Comparison of ENCODE assay signal across 10 cellular contexts in the genomic region with DNA sequence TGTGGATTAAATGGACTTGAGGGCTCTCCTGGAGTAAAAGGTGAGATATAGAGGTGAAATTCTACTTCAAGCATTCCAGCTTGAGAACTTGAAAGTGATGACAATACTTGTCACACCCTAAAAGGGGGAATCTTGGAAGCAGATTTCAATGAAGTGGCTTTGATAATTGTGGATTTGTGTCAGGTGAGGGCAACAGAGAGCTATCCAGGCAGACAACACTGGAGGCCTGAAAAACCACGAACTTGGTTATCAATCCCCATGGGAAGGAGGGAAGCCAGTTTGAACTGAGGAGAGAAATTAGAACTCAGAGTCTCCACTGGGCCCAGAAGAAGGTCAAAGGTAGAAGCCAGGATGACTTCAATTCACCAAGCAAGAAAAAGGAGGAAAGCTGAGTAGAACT.
DNase-seq lines count a peak whose midpoint lies in the region; ATAC-seq and TF ChIP-seq lines count a peak whose summit lies in the region.
"Had no signal": no experiment of that assay in that cellular context is flagged by ENCODE, and none has a peak within 500 bp of the region (broad histone marks: within the 10 kb centered on the region; RNA-seq: fewer than 3 reads in every experiment).

No MANE protein-coding gene starts in this region.

- H3K9me3 Mint-ChIP-seq in activated naive CD8-positive, alpha-beta T cell treated with anti-CD3 and anti-CD28 coated beads for 36 hours = no peaks in the 10 kb centered on the region

- H3K36me3 Mint-ChIP-seq in activated naive CD8-positive, alpha-beta T cell treated with anti-CD3 and anti-CD28 coated beads for 36 hours = no peaks in the 10 kb centered on the region

- H3K27ac Mint-ChIP-seq in activated naive CD8-positive, alpha-beta T cell treated with anti-CD3 and anti-CD28 coated beads for 36 hours = no peak overlapping the region
- H3K27ac Mint-ChIP-seq: activated T-cell treated with anti-CD3 and anti-CD28 coated beads, Interleukin-2, amount 50 U/mL, for 24 hours had no signal

- CTCF ChIA-PET in Panc1 (lab: Charles Lee) = no interaction called here

- 0 out of 2 replicates have a peak, but pooled peaks have one; percentile 60 for ATAC-seq in Panc1

- BruUV-seq in Panc1 (replicated peaks; lab: Mats Ljungman, UMichigan) = no TSS peak

- no peaks in the 10 kb centered on the region for H3K4me1 ChIP-seq in Panc1 (ENCODE audit: control insufficient read depth, insufficient read depth, low read length)

- peak overlapping the region; percentile 36; the same call in 1 of the 2 replicates for H3K27ac ChIP-seq in Panc1 (ENCODE audit: low read length)

- H3K4me3 ChIP-seq in Panc1 (ENCODE audit: low read depth in 2 of 2, low read length in 2 of 2) = no peak overlapping the region
- H3K4me3 ChIP-seq in fibroblast of villous mesenchyme (ENCODE audit: low read depth, low read length) = no peak overlapping the region

- H3K27me3 ChIP-seq in Panc1 (ENCODE audit: control insufficient read depth, insufficient read depth, low read length) = no peaks in the 10 kb centered on the region

- H3K9me3 ChIP-seq in Panc1 (ENCODE audit: control insufficient read depth, insufficient read depth, low read depth, low read length) = no peaks in the 10 kb centered on the region

- H3K4me1 Mint-ChIP-seq in activated naive CD8-positive, alpha-beta T cell treated with anti-CD3 and anti-CD28 coated beads for 36 hours = no peaks in the 10 kb centered on the region

- intact Hi-C loops in Panc1 (cut with micrococcal nuclease; ENCODE audit: unreplicated experiment) = no loop called here

- POLR2A ChIA-PET in Panc1 (lab: Charles Lee) = interaction anchor here (0.6 kb wide), 1 partner anchor 51 kb away, joined by 3 read pairs; no protein-coding TSS in a partner anchor

- in situ Hi-C loops in Panc1 (cut with HindIII; ENCODE audit: low pct_unique_long_range_greater_than_20kb, low sequenced_read_pairs) = no loop called here

- H3K4me3 Mint-ChIP-seq in activated naive CD8-positive, alpha-beta T cell treated with anti-CD3 and anti-CD28 coated beads for 36 hours = no peak overlapping the region
- H3K4me3 Mint-ChIP-seq: activated T-cell treated with anti-CD3 and anti-CD28 coated beads, Interleukin-2, amount 50 U/mL, for 24 hours had no signal

- no peaks in the 10 kb centered on the region for H3K27me3 Mint-ChIP-seq in activated naive CD8-positive, alpha-beta T cell treated with anti-CD3 and anti-CD28 coated beads for 36 hours
- H3K27me3 Mint-ChIP-seq: activated T-cell treated with anti-CD3 and anti-CD28 coated beads, Interleukin-2, amount 50 U/mL, for 24 hours had no signal

- TF ChIP-seq CTCF in Panc1 (IDR thresholded peaks at IDR 0.05) (peak; percentile 65), fibroblast of villous mesenchyme (IDR thresholded peaks at IDR 0.05; ENCODE audit: insufficient read depth, low read depth, low read length) (peak; percentile 34)

- no peaks in the 10 kb centered on the region for H3K36me3 ChIP-seq in Panc1 (ENCODE audit: control insufficient read depth, insufficient read depth, low read length)

- DNase-seq in NCI-H2227 (lab: John Stamatoyannopoulos, UW; ENCODE audit: unreplicated experiment) = peak; percentile 17
- DNase-seq in NCI-H2227 treated with DMSO at 0.1 percent for 48 hours (lab: John Stamatoyannopoulos, UW) = no peak
- no peak for DNase-seq in Panc1 (ENCODE audit: low read depth, low spot score)
- peak; percentile 10 for DNase-seq in fibroblast of villous mesenchyme (ENCODE audit: low read depth)
- DNase-seq in smooth muscle cell of the brain vasculature (ENCODE audit: low read depth, low spot score) = peak; percentile 24
- DNase-seq in NCI-H2107 treated with DMSO at 0.1 percent for 48 hours (lab: John Stamatoyannopoulos, UW; ENCODE audit: unreplicated experiment) = no peak
- no peak for DNase-seq in activated naive CD8-positive, alpha-beta T cell treated with anti-CD3 and anti-CD28 coated beads for 36 hours
- DNase-seq in ecto neural progenitor cell (ENCODE audit: low spot score) = no peak
- DNase-seq: activated T-cell treated with anti-CD3 and anti-CD28 coated beads, Interleukin-2, amount 50 U/mL, for 24 hours; AML-193 had no signal

Comparison
In these comparisons a context has a peak if more than half of its experiments do, and no peak if none do; other contexts are left out.
1. DNase-seq: peak in NCI-H2227 (single experiment), fibroblast of villous mesenchyme (single experiment) and smooth muscle cell of the brain vasculature (single experiment); none in NCI-H2227 treated with DMSO at 0.1 percent for 48 hours (single experiment), Panc1 (single experiment), NCI-H2107 treated with DMSO at 0.1 percent for 48 hours (single experiment), activated naive CD8-positive, alpha-beta T cell treated with anti-CD3 and anti-CD28 coated beads for 36 hours (single experiment) and ecto neural progenitor cell (single experiment).